Comparison of ENCODE assay signal across 11 cellular contexts in the genomic region with DNA sequence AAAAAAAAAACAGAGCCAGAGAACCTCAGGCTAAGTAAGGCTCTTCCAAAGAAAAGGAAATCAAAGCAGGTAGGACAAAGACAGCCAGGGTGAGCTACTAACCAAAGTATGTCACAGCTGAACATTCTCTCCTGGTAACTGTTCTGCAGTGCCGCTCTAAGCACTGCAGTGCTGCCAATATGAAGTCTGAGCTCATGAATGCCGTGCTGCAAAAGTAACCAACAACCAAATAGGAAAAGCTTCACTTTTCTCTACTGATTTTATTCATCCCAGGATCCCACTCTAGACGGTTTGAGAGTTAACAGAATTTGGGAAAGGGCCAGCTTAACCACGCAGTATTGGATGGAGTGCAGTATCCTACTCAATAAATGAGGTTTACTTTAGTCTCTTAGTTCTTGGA. TPM values are rescaled to one million over a fixed set of nuclear protein-coding genes. Genes with fewer than 3 reads are reported as not detected.
DNase-seq lines count a peak whose midpoint lies in the region; ATAC-seq, FAIRE-seq and TF ChIP-seq lines count a peak whose summit lies in the region.
"Had no signal": no experiment of that assay in that cellular context is flagged by ENCODE, and none has a peak within 500 bp of the region (broad histone marks: within the 10 kb centered on the region; RNA-seq: fewer than 3 reads in every experiment).

No MANE protein-coding gene starts in this region.

- peaks cover 65% of the 10 kb centered on the region for H3K4me1 Mint-ChIP-seq in activated CD4-positive, alpha-beta T cell treated with anti-CD3 and anti-CD28 coated beads, Interleukin-2, amount 10 ng/mL, durations not matched to agents 24 days and 14 days
- peaks cover 85% of the 10 kb centered on the region for H3K4me1 Mint-ChIP-seq in stimulated activated memory B cell treated with anti-CD40 and anti-IgM and Interleukin-4, amounts not matched to agents 10 μg/mL and 1 μg/mL and 100 μg/mL, for 72 hours

- intact Hi-C loops in activated CD4-positive, alpha-beta T cell treated with anti-CD3 and anti-CD28 coated beads, Interleukin-2, amount 10 ng/mL, durations not matched to agents 24 days and 14 days (cut with micrococcal nuclease) = loop anchor here (1.0 to 5.0 kb wide), 2 partner anchors 72 to 322 kb away; a partner anchor contains a TSS
- intact Hi-C loops in ascending aorta (cut with DNase I) = loop anchor here (5.0 kb wide), 1 partner anchor 138 kb away; a partner anchor contains a TSS

- no peaks in the 10 kb centered on the region for H3K9me3 ChIP-seq in ascending aorta

- peak overlapping the region in 1 of 2 donors; percentile 99 for H3K4me3 ChIP-seq in ascending aorta

- peak overlapping the region; percentile 60 to 90 for H3K27ac ChIP-seq in ascending aorta
- H3K27ac ChIP-seq: C4-2B had no signal

- no peak for TF ChIP-seq CTCF in ascending aorta (IDR thresholded peaks at IDR 0.05)

- H3K36me3 ChIP-seq in ascending aorta = no peaks in the 10 kb centered on the region

- peaks cover 7% of the 10 kb centered on the region for H3K9me3 Mint-ChIP-seq in activated CD4-positive, alpha-beta T cell treated with anti-CD3 and anti-CD28 coated beads, Interleukin-2, amount 10 ng/mL, durations not matched to agents 24 days and 14 days
- H3K9me3 Mint-ChIP-seq in stimulated activated memory B cell treated with anti-CD40 and anti-IgM and Interleukin-4, amounts not matched to agents 10 μg/mL and 1 μg/mL and 100 μg/mL, for 72 hours = peaks cover 4% of the 10 kb centered on the region

- peak overlapping the region; percentile 43 for H3K27ac Mint-ChIP-seq in activated CD4-positive, alpha-beta T cell treated with anti-CD3 and anti-CD28 coated beads, Interleukin-2, amount 10 ng/mL, durations not matched to agents 24 days and 14 days
- H3K27ac Mint-ChIP-seq in stimulated activated memory B cell treated with anti-CD40 and anti-IgM and Interleukin-4, amounts not matched to agents 10 μg/mL and 1 μg/mL and 100 μg/mL, for 72 hours = peak overlapping the region; percentile 96

- H3K27me3 Mint-ChIP-seq in activated CD4-positive, alpha-beta T cell treated with anti-CD3 and anti-CD28 coated beads, Interleukin-2, amount 10 ng/mL, durations not matched to agents 24 days and 14 days = no peaks in the 10 kb centered on the region
- no peaks in the 10 kb centered on the region for H3K27me3 Mint-ChIP-seq in stimulated activated memory B cell treated with anti-CD40 and anti-IgM and Interleukin-4, amounts not matched to agents 10 μg/mL and 1 μg/mL and 100 μg/mL, for 72 hours

- H3K4me1 ChIP-seq in ascending aorta = peaks cover 8 to 59% of the 10 kb centered on the region in 2 donors

- peak; percentile 47 for FAIRE-seq in islet of Langerhans (lab: Jason Lieb, UNC)
- FAIRE-seq: endometrium had no signal

- peaks cover 23% of the 10 kb centered on the region for H3K36me3 Mint-ChIP-seq in activated CD4-positive, alpha-beta T cell treated with anti-CD3 and anti-CD28 coated beads, Interleukin-2, amount 10 ng/mL, durations not matched to agents 24 days and 14 days (ENCODE audit: low read depth)
- peaks cover 14% of the 10 kb centered on the region for H3K36me3 Mint-ChIP-seq in stimulated activated memory B cell treated with anti-CD40 and anti-IgM and Interleukin-4, amounts not matched to agents 10 μg/mL and 1 μg/mL and 100 μg/mL, for 72 hours

- no peak for DNase-seq in activated CD4-positive, alpha-beta T cell treated with anti-CD3 and anti-CD28 coated beads, Interleukin-2, amount 10 ng/mL, durations not matched to agents 24 days and 14 days
- no peak for DNase-seq in activated CD4-positive, alpha-beta T cell treated with anti-CD3 and anti-CD28 coated beads, Interleukin-2, amount 50 U/mL, for 4 hours
- no peak for DNase-seq in ascending aorta (ENCODE audit: low spot score in 2 of 2)
- no peak for DNase-seq in UCSD-AML1 (lab: John Stamatoyannopoulos, UW; ENCODE audit: unreplicated experiment)
- DNase-seq in HuH-7.5 (ENCODE audit: low spot score) = no peak
- DNase-seq: T-helper 9 cell had no signal

- peak overlapping the region; percentile 98 for H3K4me3 Mint-ChIP-seq in activated CD4-positive, alpha-beta T cell treated with anti-CD3 and anti-CD28 coated beads, Interleukin-2, amount 10 ng/mL, durations not matched to agents 24 days and 14 days
- H3K4me3 Mint-ChIP-seq in stimulated activated memory B cell treated with anti-CD40 and anti-IgM and Interleukin-4, amounts not matched to agents 10 μg/mL and 1 μg/mL and 100 μg/mL, for 72 hours = no peak overlapping the region

- no peak for ATAC-seq in stimulated activated memory B cell treated with anti-CD40 and anti-IgM and Interleukin-4, amounts not matched to agents 10 μg/mL and 1 μg/mL and 100 μg/mL, for 72 hours
- no peak for ATAC-seq in HG03196 (IDR thresholded peaks at IDR 0.05; ENCODE audit: unreplicated experiment)

- no peaks in the 10 kb centered on the region for H3K27me3 ChIP-seq in ascending aorta

RNA-seq across cellular contexts. Expression of a gene that starts 3.5 kb away (rescaled TPM):
- total RNA-seq in activated CD4-positive, alpha-beta T cell treated with anti-CD3 and anti-CD28 coated beads, Interleukin-2, amount 10 ng/mL, durations not matched to agents 24 days and 14 days = 38.4 and 38.7 TPM in 2 replicates
- total RNA-seq in ascending aorta = 22.5 TPM

RNA-seq across cellular contexts. Expression of a gene that starts 49.3 kb away (rescaled TPM):
- 79.8 and 81.0 TPM in 2 replicates for total RNA-seq in activated CD4-positive, alpha-beta T cell treated with anti-CD3 and anti-CD28 coated beads, Interleukin-2, amount 10 ng/mL, durations not matched to agents 24 days and 14 days
- 60.7 TPM for total RNA-seq in ascending aorta
